ENCODE assay signal across 8 cellular contexts in the genomic region with DNA sequence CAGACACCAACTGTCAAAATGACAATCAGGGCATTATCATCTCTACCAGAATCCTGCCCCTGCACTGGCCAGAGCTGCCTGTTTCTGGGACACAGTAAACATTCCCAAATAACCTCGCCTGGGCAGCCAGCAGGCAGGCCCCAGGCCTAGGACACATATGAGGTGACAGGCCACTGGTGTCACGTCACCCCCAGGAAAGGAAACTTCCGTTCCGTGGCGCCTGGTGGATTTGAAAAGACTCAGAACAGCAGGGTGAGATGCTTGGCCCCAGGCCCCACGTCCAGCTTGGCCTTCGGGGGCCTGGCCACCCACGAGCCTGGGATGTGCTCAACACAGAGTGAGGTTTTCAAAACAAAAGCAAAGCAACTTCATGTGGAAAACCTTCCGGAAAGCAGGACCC. TPM values are rescaled to one million over a fixed set of nuclear protein-coding genes. Genes with fewer than 3 reads are reported as not detected.
DNase-seq lines count a peak whose midpoint lies in the region; TF ChIP-seq lines count a peak whose summit lies in the region.

No MANE protein-coding gene starts in this region.

- H3K4me1 ChIP-seq in left ventricle myocardium inferior (peaks cover 10% of the 10 kb centered on the region), smooth muscle cell (ENCODE audit: low read depth) (peaks cover 5% of the 10 kb centered on the region)

- H3F3A ChIP-seq in smooth muscle cell (ENCODE audit: low read depth): no peaks in the 10 kb centered on the region

- no peak for DNase-seq in WERI-Rb-1
- DNase-seq in left ventricle myocardium inferior: no peak
- no peak for DNase-seq in smooth muscle cell (lab: John Stamatoyannopoulos, UW; ENCODE audit: unreplicated experiment)
- DNase-seq in SW480 (ENCODE audit: low spot score): no peak
- no peak for DNase-seq in NCI-H1694 (lab: John Stamatoyannopoulos, UW)
- DNase-seq in GDM1 (lab: John Stamatoyannopoulos, UW): no peak
- no peak for DNase-seq in RWPE1 (ENCODE audit: low spot score)

- H3K27ac ChIP-seq in WERI-Rb-1 (no peak overlapping the region), left ventricle myocardium inferior (replicated peaks) (no peak overlapping the region), smooth muscle cell (ENCODE audit: low read depth) (no peak overlapping the region), RWPE1 (no peak overlapping the region)

- POLR2A ChIA-PET in RWPE1 (lab: Yijun Ruan, JAX; ENCODE audit: low non-redundant PET): no interaction called here

- H3K9me3 ChIP-seq in WERI-Rb-1 (ENCODE audit: severe bottlenecking): no peaks in the 10 kb centered on the region
- H3K9me3 ChIP-seq in left ventricle myocardium inferior (replicated peaks): no peaks in the 10 kb centered on the region
- no peaks in the 10 kb centered on the region for H3K9me3 ChIP-seq in smooth muscle cell (replicated peaks; ENCODE audit: low read depth)

- no peaks in the 10 kb centered on the region for H3K79me2 ChIP-seq in smooth muscle cell (ENCODE audit: low read depth)

- TF ChIP-seq CTCF in WERI-Rb-1 (IDR thresholded peaks at IDR 0.05; ENCODE audit: low read depth, low read length) (no peak), left ventricle myocardium inferior (IDR thresholded peaks at IDR 0.05; ENCODE audit: borderline replicate concordance) (no peak), smooth muscle cell (IDR thresholded peaks at IDR 0.05; ENCODE audit: borderline replicate concordance, insufficient read depth, poor library complexity, severe bottlenecking) (no peak), RWPE1 (conservative IDR thresholded peaks at IDR 0.05; ENCODE audit: low read depth) (no peak)

- no peaks in the 10 kb centered on the region for H4K20me1 ChIP-seq in smooth muscle cell (ENCODE audit: low read depth)

- 82% methylated on average over 8 of the region's 9 CpGs for WGBS in smooth muscle cell (ENCODE audit: low lambda C conversion rate)

- peak overlapping the region; percentile 86 for H3K4me2 ChIP-seq in smooth muscle cell

- TF ChIP-seq POLR2A in GM18951 (IDR thresholded peaks at IDR 0.05; ENCODE audit: extremely low read depth, insufficient read depth, insufficient read length): peak; percentile 1

- no peaks in the 10 kb centered on the region for H3K27me3 ChIP-seq in WERI-Rb-1 (ENCODE audit: insufficient read depth, low read depth, severe bottlenecking)
- peaks cover 11% of the 10 kb centered on the region for H3K27me3 ChIP-seq in left ventricle myocardium inferior (ENCODE audit: low read depth)
- H3K27me3 ChIP-seq in smooth muscle cell (ENCODE audit: low read depth): peaks cover 9% of the 10 kb centered on the region

- H2AFZ ChIP-seq in smooth muscle cell (ENCODE audit: low read depth): no peak overlapping the region

- in situ Hi-C loops in GM18951 (cut with MboI; ENCODE audit: low sequenced_read_pairs, unreplicated experiment): no loop called here

- H3K36me3 ChIP-seq in WERI-Rb-1 (no peaks in the 10 kb centered on the region), left ventricle myocardium inferior (no peaks in the 10 kb centered on the region), smooth muscle cell (ENCODE audit: low read depth) (no peaks in the 10 kb centered on the region)

- no peak overlapping the region for H3K9ac ChIP-seq in smooth muscle cell (ENCODE audit: low read depth)

- H3K4me3 ChIP-seq in WERI-Rb-1 (ENCODE audit: low read depth, low read length) (peak overlapping the region; percentile 84), left ventricle myocardium inferior (peak overlapping the region; percentile 79), smooth muscle cell (peak overlapping the region; percentile 60)

- intact Hi-C loops in left ventricle myocardium inferior (cut with micrococcal nuclease): no loop called here

- CTCF ChIA-PET in RWPE1 (lab: Yijun Ruan, JAX): interaction anchor here (0.6 to 1.2 kb wide), 2 partner anchors 10 to 53 kb away, joined by 3 to 6 read pairs; no protein-coding TSS in a partner anchor

RNA-seq across cellular contexts. Expression of gene SEMA4D, which starts 1.3 kb away (rescaled TPM):
- total RNA-seq in left ventricle myocardium inferior (17.1 TPM), smooth muscle cell (2.4 and 2.7 TPM in 2 replicates)
- polyA plus RNA-seq in smooth muscle cell: 0.63 and 3.4 TPM in 2 replicates
